ENCODE assay signal across 9 cellular contexts in genomic region chr3:65734792-65735191, GRCh38.
"Had no signal": no experiment of that assay in that cellular context is flagged by ENCODE, and none has a peak within 500 bp of the region (broad histone marks: within the 10 kb centered on the region; RNA-seq: fewer than 3 reads in every experiment).

No MANE protein-coding gene starts in this region.

- H3K4me2 ChIP-seq: KMS-11 had no signal

- FAIRE-seq: H54 had no signal

- H3K27ac ChIP-seq: HL-60, KMS-11 had no signal

- DNase-seq: GOT3, H9, HCEC 1CT, HFFc6, IMR-90, KBM-7 had no signal

- H3K9ac ChIP-seq: KMS-11 had no signal
